17 cellular contexts compared by ENCODE assay signal in genomic region chr12:117761528-117762100, GRCh38.
DNase-seq lines count a peak whose midpoint lies in the region; ATAC-seq, FAIRE-seq and TF ChIP-seq lines count a peak whose summit lies in the region.
"Had no signal": no experiment of that assay in that cellular context is flagged by ENCODE, and none has a peak within 500 bp of the region (broad histone marks: within the 10 kb centered on the region; RNA-seq: fewer than 3 reads in every experiment).

No MANE protein-coding gene starts in this region.

- H3K4me2 ChIP-seq in A549 = no peak overlapping the region
- no peak overlapping the region for H3K4me2 ChIP-seq in K562 (ENCODE audit: insufficient read depth, low read length)

- peaks cover 0 to 9% of the 10 kb centered on the region in 2 experiments; a peak in 2 of 5 replicates for H3K27me3 ChIP-seq in K562 (ENCODE audit: control insufficient read depth in 2 of 2, insufficient read depth in 2 of 2, low read length in 2 of 2)

- TF ChIP-seq RAD21 in A549 (conservative IDR thresholded peaks at IDR 0.05 in 1 of 2, IDR thresholded peaks at IDR 0.05 in 1 of 2) (no peak), K562 (CRISPR knock-in tag; conservative IDR thresholded peaks at IDR 0.05 in 1 of 2, IDR thresholded peaks at IDR 0.05 in 1 of 2) (no peak)

- POLR2A ChIA-PET in A549 (lab: Yijun Ruan, JAX) (no interaction called here), K562 (lab: Yijun Ruan, JAX) (no interaction called here)

- peak; percentile 65 for FAIRE-seq in A549 (lab: Jason Lieb, UNC)
- no peak for FAIRE-seq in K562 (lab: Jason Lieb, UNC)
- FAIRE-seq: G401.6, GM18507, H1 had no signal

- DNase-seq in A549 (ENCODE audit: low read depth in 1 of 2, low spot score in 1 of 2) (no peak), GM13977 (ENCODE audit: low spot score) (peak; percentile 5), K562 (ENCODE audit: extremely low read depth in 1 of 4, low spot score in 3 of 4) (no peak)
- DNase-seq in activated T-cell treated with anti-CD3 and anti-CD28 coated beads, Interleukin-2, amount 50 U/mL, for 1 hour = no peak
- DNase-seq: 8988T; C1 segment of cervical spinal cord; Calu3; CD4-positive, alpha-beta memory T cell; COR-L47; DMS153; DND-41; HCEC 1CT had no signal

- no peaks in the 10 kb centered on the region for H4K20me1 ChIP-seq in K562 (replicated peaks; ENCODE audit: control insufficient read depth, insufficient read depth, low read length)

- in situ Hi-C loops in GM13977 (cut with MboI; ENCODE audit: low pct_unique_long_range_greater_than_20kb, low sequenced_read_pairs, unreplicated experiment) = no loop called here
- in situ Hi-C loops in K562 (cut with MboI) = no loop called here

- no peaks in the 10 kb centered on the region for H3K36me3 ChIP-seq in K562 (ENCODE audit: control insufficient read depth, insufficient read depth, low read length)

- no peak overlapping the region for H3K4me3 ChIP-seq in A549
- no peak overlapping the region for H3K4me3 ChIP-seq in K562

- H2AFZ ChIP-seq in K562 (ENCODE audit: low read depth, low read length) = no peak overlapping the region

- TF ChIP-seq POLR2A in A549 (IDR thresholded peaks at IDR 0.05; ENCODE audit: low read length) (no peak), K562 (conservative IDR thresholded peaks at IDR 0.05) (no peak)

- H3K27ac ChIP-seq in A549 (no peak overlapping the region), K562 (ENCODE audit: extremely low read depth, low read depth, low read length) (no peak overlapping the region)

- BruUV-seq in K562 (replicated peaks; lab: Mats Ljungman, UMichigan) = no TSS peak

- H3K9me1 ChIP-seq in K562 (ENCODE audit: control insufficient read depth, insufficient read depth, low read length) = no peaks in the 10 kb centered on the region

- intact Hi-C loops in K562 (cut with micrococcal nuclease) = no loop called here

- CTCF ChIA-PET in A549 (lab: Yijun Ruan, JAX) = no interaction called here
- CTCF ChIA-PET in K562 (lab: Yijun Ruan, JAX; ENCODE audit: low intra/inter-chr PET ratio) = no interaction called here

- H3K4me1 ChIP-seq in A549 = no peaks in the 10 kb centered on the region
- H3K4me1 ChIP-seq in K562 (replicated peaks in 1 of 2; ENCODE audit: control insufficient read depth in 2 of 2, insufficient read depth in 2 of 2, low read length in 2 of 2) = no peaks in the 10 kb centered on the region

- no peak overlapping the region for H3K9ac ChIP-seq in K562 (ENCODE audit: insufficient read depth in 1 of 2, low read depth in 2 of 2, low read length in 2 of 2)

- TF ChIP-seq EP300 in A549 (IDR thresholded peaks at IDR 0.05) = no peak
- no peak for TF ChIP-seq EP300 in K562 (IDR thresholded peaks at IDR 0.05; ENCODE audit: low read length)

- TF ChIP-seq CTCF in A549 (IDR thresholded peaks at IDR 0.05) (no peak), GM13977 (IDR thresholded peaks at IDR 0.05; ENCODE audit: extremely low read depth, insufficient read depth, missing control alignments) (no peak), K562 (IDR thresholded peaks at IDR 0.05 in 2 of 3, conservative IDR thresholded peaks at IDR 0.05 in 1 of 3; ENCODE audit: insufficient read depth in 2 of 3, low read depth in 1 of 3, low read length in 3 of 3) (no peak)

- H3K79me2 ChIP-seq in K562 (ENCODE audit: control insufficient read depth, insufficient read depth, low read length) = no peaks in the 10 kb centered on the region

- ATAC-seq in A549 = no peak
- no peak for ATAC-seq in K562
- ATAC-seq in HG03432 (IDR thresholded peaks at IDR 0.05; ENCODE audit: unreplicated experiment) = no peak
- no peak for ATAC-seq in GM19395 (IDR thresholded peaks at IDR 0.05; ENCODE audit: unreplicated experiment)

- WGBS in A549 (ENCODE audit: missing lambda C conversion rate) = 37% methylated on average over 3 of the region's 3 CpGs
- WGBS in K562 (ENCODE audit: insufficient coverage, low coverage, missing lambda C conversion rate) = 2% methylated on average over 3 of the region's 3 CpGs

- peaks cover 11% of the 10 kb centered on the region for H3K9me3 ChIP-seq in A549
- no peaks in the 10 kb centered on the region for H3K9me3 ChIP-seq in K562 (replicated peaks; ENCODE audit: control insufficient read depth, insufficient read depth, low read depth, low read length)

TF ChIP-seq in A549, 52 proteins besides CTCF, POLR2A, EP300 and RAD21 (continues in another document):
- TF ChIP-seq RNF2 (IDR thresholded peaks at IDR 0.05; ENCODE audit: borderline replicate concordance, low read depth) (no peak), MAZ (IDR thresholded peaks at IDR 0.05; ENCODE audit: borderline replicate concordance, low read depth, low read length) (no peak), HOXB5 (CRISPR knock-in tag; IDR thresholded peaks at IDR 0.05) (no peak), HOXB13 (CRISPR knock-in tag; IDR thresholded peaks at IDR 0.05; ENCODE audit: low read depth) (no peak), EHMT2 (IDR thresholded peaks at IDR 0.05; ENCODE audit: low read depth) (no peak), USF2 (IDR thresholded peaks at IDR 0.05) (no peak), RARB (CRISPR knock-in tag; IDR thresholded peaks at IDR 0.05) (no peak), ATOH8 (CRISPR knock-in tag; IDR thresholded peaks at IDR 0.05; ENCODE audit: low read depth) (no peak), E2F6 (IDR thresholded peaks at IDR 0.05; ENCODE audit: borderline replicate concordance, low read depth) (no peak), CBX8 (IDR thresholded peaks at IDR 0.05) (no peak), FOSL2 (IDR thresholded peaks at IDR 0.05) (no peak), FOSL2 (CRISPR knock-in tag; IDR thresholded peaks at IDR 0.05) (no peak), KDM5A (IDR thresholded peaks at IDR 0.05) (no peak), SMC3 (IDR thresholded peaks at IDR 0.05) (no peak), EHF (CRISPR knock-in tag; IDR thresholded peaks at IDR 0.05) (no peak), BHLHE40 (IDR thresholded peaks at IDR 0.05; ENCODE audit: low read depth, low read length) (no peak)

TF ChIP-seq in K562, 482 proteins besides CTCF, POLR2A, EP300 and RAD21 (continues in another document):
- TF ChIP-seq PHF20 (IDR thresholded peaks at IDR 0.05; ENCODE audit: partially characterized antibody) (no peak), ZBTB40 (IDR thresholded peaks at IDR 0.05) (no peak), ZBTB40 (CRISPR knock-in tag; IDR thresholded peaks at IDR 0.05) (no peak)
